8 cellular contexts compared by ENCODE assay signal in the genomic region with DNA sequence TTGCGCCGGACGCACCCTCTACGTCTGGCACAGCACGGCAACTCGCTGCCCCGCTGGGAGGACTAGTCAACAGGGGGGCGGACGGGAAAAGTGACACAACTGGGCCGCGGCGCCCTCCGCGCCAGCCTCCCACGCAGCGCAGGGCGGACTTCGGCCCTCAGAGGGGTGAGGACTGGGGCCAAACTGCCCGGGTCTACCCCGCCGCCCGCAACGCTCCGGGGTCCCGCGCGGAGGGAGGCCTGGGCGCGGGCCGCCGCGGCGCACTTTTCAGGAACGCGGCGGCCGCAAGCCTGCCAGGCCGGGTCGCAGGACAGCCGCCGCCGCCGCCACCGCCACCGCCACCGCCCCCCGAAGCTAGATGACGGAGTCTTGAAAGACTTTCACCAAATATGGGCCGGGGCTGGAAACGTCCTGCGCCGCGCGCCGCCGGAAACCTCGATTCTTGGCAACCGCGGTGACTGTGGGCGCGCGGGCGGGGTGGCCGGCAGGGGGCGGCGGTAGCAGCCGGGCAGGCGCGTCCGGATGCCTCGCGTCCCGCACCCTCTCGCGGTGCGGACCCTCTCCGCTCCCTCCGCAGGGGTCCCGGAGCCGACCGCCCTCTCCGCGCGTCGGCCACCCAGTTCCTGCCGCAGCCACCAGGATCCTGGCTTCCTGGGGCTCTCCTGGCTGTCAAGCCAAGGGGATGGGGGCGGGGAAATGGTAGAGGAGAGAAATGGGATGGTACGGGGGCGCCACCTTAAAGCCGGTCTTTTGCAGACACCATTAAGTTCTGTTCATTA. TPM values are rescaled to one million over a fixed set of nuclear protein-coding genes. Genes with fewer than 3 reads are reported as not detected.
A peak's percentile ranks its signal among the peaks of the same experiment; 100 is the strongest.
DNase-seq lines count a peak whose midpoint lies in the region; ATAC-seq and TF ChIP-seq lines count a peak whose summit lies in the region.

No MANE protein-coding gene starts in this region.

- peaks cover 23% of the 10 kb centered on the region for H3K27me3 ChIP-seq in CD8-positive, alpha-beta T cell (ENCODE audit: insufficient read depth, low read length)
- no peaks in the 10 kb centered on the region for H3K27me3 ChIP-seq in adipocyte (replicated peaks; ENCODE audit: control insufficient read depth, insufficient read depth, low read length)
- H3K27me3 ChIP-seq in heart right ventricle = peaks cover 0 to 63% (median 0%) of the 10 kb centered on the region in 7 donors

- WGBS in heart right ventricle, 2 donors = 0 to 1% methylated on average over 74 to 90 of the region's 90 CpGs

- no peaks in the 10 kb centered on the region for H3K9me3 ChIP-seq in CD8-positive, alpha-beta T cell (ENCODE audit: low read length)
- H3K9me3 ChIP-seq in adipocyte (ENCODE audit: control insufficient read depth, low read length) (no peaks in the 10 kb centered on the region), heart right ventricle (no peaks in the 10 kb centered on the region)

- H3K9ac ChIP-seq in adipocyte (ENCODE audit: low read length) = peak overlapping the region; percentile 98

- peaks cover 29% of the 10 kb centered on the region for H3K4me1 Mint-ChIP-seq in CD8-positive, alpha-beta T cell (ENCODE audit: low read depth)

- no peaks in the 10 kb centered on the region for H3K9me3 Mint-ChIP-seq in CD8-positive, alpha-beta T cell

- ATAC-seq in CD8-positive, alpha-beta T cell = peak; percentile 57
- ATAC-seq in GM18867 (IDR thresholded peaks at IDR 0.05; ENCODE audit: unreplicated experiment) = peak; percentile 82
- peak; percentile 84 for ATAC-seq in HG03045 (IDR thresholded peaks at IDR 0.05; ENCODE audit: unreplicated experiment)
- peak; percentile 46 to 78 (median 62) for ATAC-seq in heart right ventricle

- H3K36me3 ChIP-seq in CD8-positive, alpha-beta T cell (ENCODE audit: insufficient read depth, low read length) = no peaks in the 10 kb centered on the region
- H3K36me3 ChIP-seq in adipocyte (ENCODE audit: control insufficient read depth, insufficient read depth, low read length, severe bottlenecking) = peaks cover 8% of the 10 kb centered on the region
- peaks cover 0 to 5% (median 0%) of the 10 kb centered on the region in 9 donors for H3K36me3 ChIP-seq in heart right ventricle

- H3K27me3 Mint-ChIP-seq in CD8-positive, alpha-beta T cell (ENCODE audit: low read depth) = peaks cover 72% of the 10 kb centered on the region

- intact Hi-C loops in CD8-positive, alpha-beta T cell (cut with DNase I, micrococcal nuclease) = no loop called here
- intact Hi-C loops in heart right ventricle (cut with DNase I) = loop anchor here in 7 of 10 donors (2.0 to 10.0 kb wide), 9 partner anchors 20 to 300 kb away; partner anchors contain the start of genes DDAH1 (in 3 of the 7), BCL10 (in 1 of the 7) and ZNHIT6 (in 1 of the 7)
- intact Hi-C loops in posterior vena cava (cut with DNase I) = loop anchor here in 1 of 2 donors (5.0 to 10.0 kb wide), 2 partner anchors 52 to 270 kb away; no protein-coding TSS in a partner anchor

- POLR2A ChIA-PET in CD8-positive, alpha-beta T cell (lab: Charles Lee) = no interaction called here

- peak overlapping the region; percentile 73 for H3K4me3 Mint-ChIP-seq in CD8-positive, alpha-beta T cell

- H3K4me1 ChIP-seq in CD8-positive, alpha-beta T cell (ENCODE audit: insufficient read depth, low read length) = peaks cover 18% of the 10 kb centered on the region
- H3K4me1 ChIP-seq in adipocyte (ENCODE audit: control insufficient read depth, insufficient read depth, low read length) (peaks cover 36% of the 10 kb centered on the region), heart right ventricle (peaks cover 0 to 54% (median 40%) of the 10 kb centered on the region in 9 donors)

- H3K27ac ChIP-seq in CD8-positive, alpha-beta T cell (ENCODE audit: low read depth, low read length) = no peak overlapping the region
- H3K27ac ChIP-seq in heart right ventricle = peak overlapping the region; percentile 93 to 100 (median 98)

- peak in 1 of 7 experiments; percentile 16 for DNase-seq in CD8-positive, alpha-beta T cell
- DNase-seq in NCI-H510A (lab: John Stamatoyannopoulos, UW) = peak; percentile 17
- peak; percentile 97 for DNase-seq in adipocyte (ENCODE audit: low read depth)
- peak; percentile 87 to 92 for DNase-seq in heart right ventricle
- DNase-seq in posterior vena cava (ENCODE audit: low spot score) = peak; percentile 97
- no peak for DNase-seq in GOT3 (lab: John Stamatoyannopoulos, UW)

- no peak overlapping the region for H3K27ac Mint-ChIP-seq in CD8-positive, alpha-beta T cell

- H3K4me3 ChIP-seq in CD8-positive, alpha-beta T cell (ENCODE audit: low read depth, low read length) = peak overlapping the region; percentile 43
- H3K4me3 ChIP-seq in adipocyte (ENCODE audit: low read length) (peak overlapping the region; percentile 93), heart right ventricle (peak overlapping the region; percentile 57 to 89 (median 74))

- no peak for TF ChIP-seq CTCF in CD8-positive, alpha-beta T cell (IDR thresholded peaks at IDR 0.05)
- TF ChIP-seq CTCF in heart right ventricle (IDR thresholded peaks at IDR 0.05) = peak; percentile 72 to 91 (median 83)

- H3K36me3 Mint-ChIP-seq in CD8-positive, alpha-beta T cell = no peaks in the 10 kb centered on the region

- CTCF ChIA-PET in CD8-positive, alpha-beta T cell (lab: Charles Lee) = no interaction called here

RNA-seq across cellular contexts. Expression of gene CCN1, which starts 3.7 kb away (rescaled TPM):
- total RNA-seq in CD8-positive, alpha-beta T cell = not detected
- total RNA-seq in heart right ventricle = 1,000 to 10,000 TPM in 1 of 10 donors, 100 to 1,000 TPM in 1, 10 to 100 TPM in 8; 28.3 to 1,074 (median 62.8) TPM
- 100 to 1,000 TPM in 1 of 2 donors, 10 to 100 TPM in 1; 27.4 to 157 TPM for polyA plus RNA-seq in heart right ventricle
- 100 to 1,000 TPM; 289 to 751 TPM for total RNA-seq in posterior vena cava

Comparison
In these comparisons a context has a peak if more than half of its experiments do, and no peak if none do; other contexts are left out.
1. H3K4me3 ChIP-seq: peak in every context shown above with its lines; median percentile 93 in adipocyte; 74 in heart right ventricle; 43 in CD8-positive, alpha-beta T cell.
2. RNA of gene CCN1, which starts 3.7 kb away (total RNA-seq): 289 to 751 TPM in posterior vena cava and 28.3 to 1,074 TPM in heart right ventricle; not detected in CD8-positive, alpha-beta T cell; every median in the first group is over 10 times any median in the second.
3. intact Hi-C loops: an anchor here in heart right ventricle (2.0 to 10.0 kb wide); none called in CD8-positive, alpha-beta T cell.
4. Peak in every context shown above with its lines, with median percentiles within 50 percentile points of each other: ATAC-seq.